In the genomic region with DNA sequence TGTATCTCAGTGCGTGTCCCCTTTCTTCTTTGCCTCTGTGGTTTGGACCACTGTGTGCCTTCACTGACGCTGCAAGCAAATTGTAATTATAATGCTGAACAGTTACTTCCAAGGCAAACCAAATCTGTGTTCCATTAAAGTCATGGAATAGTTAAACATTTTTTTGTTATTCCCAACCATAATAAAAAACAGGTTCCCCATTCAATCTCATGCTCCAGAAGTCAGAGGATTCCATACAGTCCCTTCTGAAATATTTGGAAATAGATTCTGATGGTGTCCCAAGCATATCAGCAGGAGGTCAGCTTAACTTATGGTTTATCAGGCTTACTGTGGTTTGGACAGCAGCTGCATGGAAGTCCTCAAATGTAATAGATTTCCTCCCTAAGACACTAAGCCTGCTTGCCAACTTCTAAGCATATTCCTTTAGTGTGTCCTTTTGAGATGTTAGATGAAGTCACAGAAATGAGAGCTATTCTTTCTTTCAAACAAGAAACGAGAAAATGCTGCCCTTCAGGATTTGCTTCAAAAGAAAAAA, we compare ENCODE assay signal across 18 cellular contexts.
DNase-seq lines count a peak whose midpoint lies in the region; ATAC-seq and TF ChIP-seq lines count a peak whose summit lies in the region.
"Had no signal": no experiment of that assay in that cellular context is flagged by ENCODE, and none has a peak within 500 bp of the region (broad histone marks: within the 10 kb centered on the region; RNA-seq: fewer than 3 reads in every experiment).

No MANE protein-coding gene starts in this region.

- H3K36me3 ChIP-seq in suprapubic skin = no peaks in the 10 kb centered on the region
- H3K36me3 ChIP-seq: MG63 had no signal

- TF ChIP-seq CTCF in fibroblast of villous mesenchyme (IDR thresholded peaks at IDR 0.05; ENCODE audit: insufficient read depth, low read depth, low read length) (no peak), suprapubic skin (IDR thresholded peaks at IDR 0.05) (no peak)

- no peaks in the 10 kb centered on the region for H3K9me3 ChIP-seq in suprapubic skin

- 67% methylated on average over 3 of the region's 3 CpGs for WGBS in suprapubic skin

- H3K27me3 ChIP-seq in suprapubic skin = no peaks in the 10 kb centered on the region
- H3K27me3 ChIP-seq: MG63 had no signal

- peak; percentile 21 for DNase-seq in NCI-H82 (lab: John Stamatoyannopoulos, UW)
- no peak for DNase-seq in NCI-H82 treated with DMSO at 0.1 percent for 48 hours (lab: John Stamatoyannopoulos, UW; ENCODE audit: unreplicated experiment)
- DNase-seq in amniotic epithelial cell (ENCODE audit: low read depth) = peak; percentile 35
- peak; percentile 51 for DNase-seq in fibroblast of villous mesenchyme (ENCODE audit: low read depth)
- DNase-seq in DMS79 treated with DMSO at 0.1 percent for 48 hours (lab: John Stamatoyannopoulos, UW) = no peak
- no peak for DNase-seq in suprapubic skin (ENCODE audit: low spot score in 2 of 2)
- DNase-seq: 8988T, DMS53, MG63, NCI-H1048, NCI-H1436 treated with DMSO at 0.1 percent for 48 hours, NCI-H1930, SHP77 treated with DMSO at 0.1 percent for 48 hours had no signal

- TF ChIP-seq EP300 in suprapubic skin (IDR thresholded peaks at IDR 0.05) = no peak

- no peaks in the 10 kb centered on the region for H3K4me1 ChIP-seq in suprapubic skin

- H3K4me3 ChIP-seq in fibroblast of villous mesenchyme (ENCODE audit: low read depth, low read length) (no peak overlapping the region), suprapubic skin (no peak overlapping the region)
- H3K4me3 ChIP-seq: GM12878, MG63 had no signal

- TF ChIP-seq POLR2A in suprapubic skin (IDR thresholded peaks at IDR 0.05) = no peak

- no peak overlapping the region for H3K27ac ChIP-seq in suprapubic skin
- H3K27ac ChIP-seq: RWPE1 had no signal

- ATAC-seq in GM18867 (IDR thresholded peaks at IDR 0.05; ENCODE audit: unreplicated experiment) (no peak), GM19324 (IDR thresholded peaks at IDR 0.05; ENCODE audit: low FRiP score, unreplicated experiment) (no peak)
- ATAC-seq: GM12878, SK-N-SH treated with all-trans-retinoic acid at 6 μM for 48 hours had no signal

Comparison
In these comparisons a context has a peak if more than half of its experiments do, and no peak if none do; other contexts are left out.
1. DNase-seq: peak in NCI-H82 (single experiment), amniotic epithelial cell (single experiment) and fibroblast of villous mesenchyme (single experiment); none in NCI-H82 treated with DMSO at 0.1 percent for 48 hours (single experiment), DMS79 treated with DMSO at 0.1 percent for 48 hours (single experiment) and suprapubic skin (0 of 2).